In genomic region chr5:122844916-122845252, GRCh38 we compare ENCODE assay signal across 8 cellular contexts. TPM values are rescaled to one million over a fixed set of nuclear protein-coding genes. Genes with fewer than 3 reads are reported as not detected.
A peak's percentile ranks its signal among the peaks of the same experiment; 100 is the strongest.
DNase-seq lines count a peak whose midpoint lies in the region; ATAC-seq and TF ChIP-seq lines count a peak whose summit lies in the region.

No MANE protein-coding gene starts in this region.

- H3K4me1 Mint-ChIP-seq in WTC11: peaks cover 36% of the 10 kb centered on the region

- peaks cover 23% of the 10 kb centered on the region for H3K4me1 ChIP-seq in smooth muscle cell (ENCODE audit: low read depth)

- H3K4me3 ChIP-seq in smooth muscle cell: peak overlapping the region; percentile 96

- peak overlapping the region; percentile 78 for H3K27ac ChIP-seq in smooth muscle cell (ENCODE audit: low read depth)

- H3K36me3 Mint-ChIP-seq in WTC11: no peaks in the 10 kb centered on the region; the same call in 1 of the 2 replicates

- H3K27me3 Mint-ChIP-seq in WTC11 (ENCODE audit: low read depth): peaks cover 18% of the 10 kb centered on the region

- H3K9me3 Mint-ChIP-seq in WTC11: peaks cover 6% of the 10 kb centered on the region; the same call in 1 of the 2 replicates

- CTCF ChIA-PET in WTC11 (lab: Charles Lee): interaction anchor here (1.6 to 1.7 kb wide), 2 partner anchors 141 to 329 kb away, joined by 4 to 6 read pairs; no protein-coding TSS in a partner anchor

- peak overlapping the region; percentile 89 for H3K9ac ChIP-seq in smooth muscle cell (ENCODE audit: low read depth)

- 4% methylated on average over 17 of the region's 17 CpGs for WGBS in smooth muscle cell (ENCODE audit: low lambda C conversion rate)

- peak overlapping the region; percentile 88 for H2AFZ ChIP-seq in smooth muscle cell (ENCODE audit: low read depth)

- peaks cover 29% of the 10 kb centered on the region for H3K79me2 ChIP-seq in smooth muscle cell (ENCODE audit: low read depth)

- peaks cover 4% of the 10 kb centered on the region for H3F3A ChIP-seq in smooth muscle cell (ENCODE audit: low read depth)

- H3K4me3 Mint-ChIP-seq in WTC11: peak overlapping the region; percentile 85

- TF ChIP-seq CTCF in WTC11 (IDR thresholded peaks at IDR 0.05): no peak
- no peak for TF ChIP-seq CTCF in smooth muscle cell (IDR thresholded peaks at IDR 0.05; ENCODE audit: borderline replicate concordance, insufficient read depth, poor library complexity, severe bottlenecking)

- peak overlapping the region; percentile 96 for H3K27ac Mint-ChIP-seq in WTC11

- no peaks in the 10 kb centered on the region for H4K20me1 ChIP-seq in smooth muscle cell (ENCODE audit: low read depth)

- no peaks in the 10 kb centered on the region for H3K9me3 ChIP-seq in smooth muscle cell (replicated peaks; ENCODE audit: low read depth)

- peak; percentile 11 for ATAC-seq in Right ventricle myocardium inferior
- ATAC-seq in HG02973 (IDR thresholded peaks at IDR 0.05; ENCODE audit: unreplicated experiment): peak; percentile 40
- peak; percentile 5 for ATAC-seq in WTC11
- peak; percentile 16 for ATAC-seq in left ventricle myocardium superior

- POLR2A ChIA-PET in WTC11 (lab: Charles Lee): interaction anchor here (0.5 to 2.0 kb wide), 3 partner anchors 14 to 1759 kb away, joined by 3 to 7 read pairs (median 5); partner anchors contain the start of gene SNX2

- H3K27me3 ChIP-seq in smooth muscle cell (ENCODE audit: low read depth): no peaks in the 10 kb centered on the region

- intact Hi-C loops in Right ventricle myocardium inferior (cut with DNase I): loop anchor here (5.0 kb wide), 1 partner anchor 73 kb away; no protein-coding TSS in a partner anchor
- intact Hi-C loops in cardiac septum (cut with DNase I): loop anchor here (2.0 kb wide), 2 partner anchors 70 to 192 kb away; partner anchors contain the start of genes PPIC and SNX2
- intact Hi-C loops in left ventricle myocardium superior (cut with micrococcal nuclease): no loop called here

- H3K4me2 ChIP-seq in smooth muscle cell: peak overlapping the region; percentile 92

- DNase-seq in Right ventricle myocardium inferior (ENCODE audit: missing footprints) (no peak), cardiac septum (ENCODE audit: low spot score) (no peak), WTC11 (ENCODE audit: low spot score) (no peak), left ventricle myocardium superior (no peak), smooth muscle cell (lab: John Stamatoyannopoulos, UW; ENCODE audit: unreplicated experiment) (no peak), NCI-H748 (lab: John Stamatoyannopoulos, UW; ENCODE audit: unreplicated experiment) (no peak), NCI-H2107 (lab: John Stamatoyannopoulos, UW) (no peak)

- no peaks in the 10 kb centered on the region for H3K36me3 ChIP-seq in smooth muscle cell (ENCODE audit: low read depth)

TF ChIP-seq in WTC11, 78 proteins besides CTCF, POLR2A, EP300 and RAD21:
- TF ChIP-seq FOXP4 (CRISPR knock-in tag; IDR thresholded peaks at IDR 0.05): no peak
TF ChIP-seq in WTC11: peak in this region for 0.

RNA-seq across cellular contexts. Expression of gene SNX24, which starts 0.5 kb away (rescaled TPM):
- total RNA-seq in Right ventricle myocardium inferior: 14.0 TPM
- 14.0 TPM for total RNA-seq in cardiac septum
- 14.0 to 15.8 TPM (median 15.5 TPM) in 3 replicates for total RNA-seq in WTC11 (2021)
- 19.3 TPM for total RNA-seq in left ventricle myocardium superior
- 22.5 and 44.9 TPM in 2 replicates for total RNA-seq in smooth muscle cell
- 15.3 and 20.4 TPM in 2 replicates for polyA plus RNA-seq in smooth muscle cell
